ENCODE assay signal across 2 cellular contexts in genomic region chr3:52819936-52820335, GRCh38.
TF ChIP-seq lines count a peak whose summit lies in the region.

No MANE protein-coding gene starts in this region.

TF ChIP-seq in GM23338, 12 proteins besides CTCF, POLR2A, EP300 and RAD21:
- TF ChIP-seq STAT1 (IDR thresholded peaks at IDR 0.05; ENCODE audit: unreplicated experiment) (no peak), JUNB (IDR thresholded peaks at IDR 0.05; ENCODE audit: unreplicated experiment) (no peak), NANOG (IDR thresholded peaks at IDR 0.05; ENCODE audit: borderline replicate concordance) (no peak), ETS1 (IDR thresholded peaks at IDR 0.05) (no peak), REST (IDR thresholded peaks at IDR 0.05; ENCODE audit: unreplicated experiment) (no peak), EZH2phosphoT487 (IDR thresholded peaks at IDR 0.05; ENCODE audit: unreplicated experiment) (no peak)

TF ChIP-seq in IMR-90, 13 proteins besides CTCF, POLR2A, EP300 and RAD21:
- TF ChIP-seq CEBPB (IDR thresholded peaks at IDR 0.05; ENCODE audit: low read depth, low read length) (no peak), NFE2L2 (IDR thresholded peaks at IDR 0.05; ENCODE audit: low read depth, low read length) (no peak), BHLHE40 (IDR thresholded peaks at IDR 0.05; ENCODE audit: low read depth, low read length) (no peak)
